Comparison of ENCODE assay signal across 23 cellular contexts in the genomic region with DNA sequence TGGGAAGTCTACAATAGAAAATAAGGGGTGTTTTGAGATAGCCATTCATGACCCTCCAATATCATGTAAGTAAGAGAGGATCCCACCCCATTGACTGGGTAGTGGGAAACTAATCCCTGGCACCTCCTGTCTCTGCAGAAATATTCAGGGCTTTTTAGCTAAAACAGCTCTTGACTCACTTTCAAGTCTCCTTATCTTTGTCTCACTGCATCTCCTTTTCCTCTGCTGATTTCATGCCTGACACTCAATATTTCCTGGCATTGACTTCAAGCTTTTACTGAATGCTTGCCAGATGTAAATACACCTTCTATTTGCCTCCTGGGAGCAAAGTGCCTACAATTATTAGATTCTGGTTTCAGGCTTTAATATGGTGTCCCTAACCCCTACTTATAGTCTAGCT. TPM values are rescaled to one million over a fixed set of nuclear protein-coding genes. Genes with fewer than 3 reads are reported as not detected.
DNase-seq lines count a peak whose midpoint lies in the region; ATAC-seq lines count a peak whose summit lies in the region.
"Had no signal": no experiment of that assay in that cellular context is flagged by ENCODE, and none has a peak within 500 bp of the region (broad histone marks: within the 10 kb centered on the region; RNA-seq: fewer than 3 reads in every experiment).

No MANE protein-coding gene starts in this region.

- peak overlapping the region; percentile 27 for H3K27ac ChIP-seq in right cardiac atrium (ENCODE audit: low read length)
- H3K27ac ChIP-seq: epithelial cell of prostate had no signal

- H3K9me3 ChIP-seq in adipocyte (ENCODE audit: control insufficient read depth, low read length) = no peaks in the 10 kb centered on the region
- H3K9me3 ChIP-seq in right cardiac atrium (ENCODE audit: control insufficient read depth, low read length) = no peaks in the 10 kb centered on the region

- no peak overlapping the region for H3K9ac ChIP-seq in adipocyte (ENCODE audit: low read length)

- intact Hi-C loops in right cardiac atrium (cut with DNase I) = no loop called here

- H3K4me1 ChIP-seq in adipocyte (ENCODE audit: control insufficient read depth, insufficient read depth, low read length) = no peaks in the 10 kb centered on the region
- no peaks in the 10 kb centered on the region for H3K4me1 ChIP-seq in right cardiac atrium (ENCODE audit: control insufficient read depth, insufficient read depth, low read length)

- peak; percentile 16 for DNase-seq in Daoy (ENCODE audit: low read depth)
- peak; percentile 46 for DNase-seq in NCI-H2029 treated with DMSO at 0.1 percent for 48 hours (lab: John Stamatoyannopoulos, UW)
- DNase-seq in adipocyte (ENCODE audit: low read depth) = peak; percentile 15
- DNase-seq in right cardiac atrium = no peak
- no peak for DNase-seq in RKO (ENCODE audit: low spot score)
- no peak for DNase-seq in stimulated activated naive CD4-positive, alpha-beta T cell treated with Interleukin-2 at 50 U/mL for 16 hours (lab: John Stamatoyannopoulos, UW)
- DNase-seq in stimulated activated CD4-positive, alpha-beta T cell treated with anti-CD3 and anti-CD28 coated beads, Interleukin-2, amount 100 ng/mL, for 24 hours = no peak
- DNase-seq: activated CD4-positive, CD25-positive, alpha-beta regulatory T cell; activated CD8-positive, alpha-beta T cell treated with anti-CD3 and anti-CD28 coated beads for 36 hours; activated T-cell treated with anti-CD3 and anti-CD28 coated beads, Interleukin-2, amount 50 U/mL, for 4 hours; CD4-positive, alpha-beta T cell; DMS153; H9; left colon; NCI-H1694 treated with DMSO at 0.1 percent for 48 hours; NCI-H524; retina; SIG-M5; T-helper 17 cell had no signal

- H3K27me3 ChIP-seq in adipocyte (replicated peaks; ENCODE audit: control insufficient read depth, insufficient read depth, low read length) (peaks cover 6% of the 10 kb centered on the region), right cardiac atrium (ENCODE audit: control insufficient read depth, insufficient read depth) (no peaks in the 10 kb centered on the region)

- H3K36me3 ChIP-seq in adipocyte (ENCODE audit: control insufficient read depth, insufficient read depth, low read length, severe bottlenecking) = no peaks in the 10 kb centered on the region

- ATAC-seq in right cardiac atrium (peak in 1 of 2 donors; percentile 69), GM21360 (IDR thresholded peaks at IDR 0.05; ENCODE audit: unreplicated experiment) (no peak)
- ATAC-seq: activated CD8-positive, alpha-beta T cell treated with anti-CD3 and anti-CD28 coated beads for 36 hours; activated naive CD4-positive, alpha-beta T cell treated with anti-CD3 and anti-CD28 coated beads, Interleukin-2, amount 50 U/mL, for 72 hours; activated T-cell treated with anti-CD3 and anti-CD28 coated beads, Interleukin-2, amount 50 U/mL, for 4 hours; left colon; T-helper 17 cell had no signal

- no peak overlapping the region for H3K4me3 ChIP-seq in adipocyte (ENCODE audit: low read length)
- H3K4me3 ChIP-seq in right cardiac atrium (ENCODE audit: low read length) = no peak overlapping the region

RNA-seq across cellular contexts. Expression of a gene that starts 57.1 kb away (rescaled TPM):
- 0.06 and 0.51 TPM in 2 replicates for total RNA-seq in Daoy (2014; rRNA removed; shearing (Covaris generic))
- 100 to 1,000 TPM in 2 of 4 donors, 10 to 100 TPM in 2; 50.3 to 140 (median 104) TPM for total RNA-seq in right cardiac atrium
- polyA plus RNA-seq in right cardiac atrium = 38.1 TPM
- total RNA-seq: activated CD8-positive, alpha-beta T cell treated with anti-CD3 and anti-CD28 coated beads for 36 hours; activated naive CD4-positive, alpha-beta T cell treated with anti-CD3 and anti-CD28 coated beads, Interleukin-2, amount 50 U/mL, for 72 hours; CD4-positive, alpha-beta T cell; dermis microvascular lymphatic vessel endothelial cell; H9; T-helper 17 cell had no signal

Comparison
In these comparisons a context has a peak if more than half of its experiments do, and no peak if none do; other contexts are left out.
1. DNase-seq: peak in Daoy (single experiment), NCI-H2029 treated with DMSO at 0.1 percent for 48 hours (single experiment) and adipocyte (single experiment); none in right cardiac atrium (0 of 3), RKO (single experiment), stimulated activated naive CD4-positive, alpha-beta T cell treated with Interleukin-2 at 50 U/mL for 16 hours (single experiment) and stimulated activated CD4-positive, alpha-beta T cell treated with anti-CD3 and anti-CD28 coated beads, Interleukin-2, amount 100 ng/mL, for 24 hours (0 of 2).
2. RNA of a gene that starts 57.1 kb away (total RNA-seq): 50.3 to 140 TPM in right cardiac atrium; 0.06 to 0.51 TPM in Daoy; every median in the first group is over 10 times any median in the second.